ENCODE assay signal across 8 cellular contexts in the genomic region with DNA sequence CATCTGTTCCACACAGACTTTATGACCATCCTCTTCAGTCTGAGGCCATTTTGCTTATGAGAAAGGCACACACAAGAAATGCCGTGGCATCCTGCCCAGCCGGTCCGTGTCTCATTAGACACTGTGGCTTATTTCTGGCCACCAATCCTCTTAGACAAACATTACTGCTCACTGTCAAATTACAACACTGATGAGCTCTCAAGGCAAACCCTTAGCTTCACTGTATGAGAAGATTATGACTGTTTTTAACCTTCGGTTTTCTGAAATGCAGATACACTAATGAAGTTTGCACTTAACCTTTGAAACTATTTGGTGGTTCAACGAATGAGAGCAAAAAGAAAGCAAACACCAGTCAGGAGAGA. TPM values are rescaled to one million over a fixed set of nuclear protein-coding genes. Genes with fewer than 3 reads are reported as not detected.
DNase-seq lines count a peak whose midpoint lies in the region; ATAC-seq and TF ChIP-seq lines count a peak whose summit lies in the region.

No MANE protein-coding gene starts in this region.

- intact Hi-C loops in activated CD4-positive, alpha-beta memory T cell treated with anti-CD3 and anti-CD28 coated beads for 36 hours (cut with micrococcal nuclease) = no loop called here

- H3K79me2 ChIP-seq in Karpas-422 (ENCODE audit: low read length) = no peaks in the 10 kb centered on the region

- no peak overlapping the region for H3K4me2 ChIP-seq in Karpas-422 (ENCODE audit: low read depth, low read length, poor library complexity, severe bottlenecking)

- TF ChIP-seq CTCF in BJ (IDR thresholded peaks at IDR 0.05; ENCODE audit: insufficient read depth, low read depth, low read length) = no peak

- no peak overlapping the region for H2AFZ ChIP-seq in Karpas-422 (ENCODE audit: low read length)

- POLR2A ChIA-PET in BJ (lab: Charles Lee) = interaction anchor here (0.5 to 1.2 kb wide), 4 partner anchors 9 to 157 kb away, joined by 3 to 14 read pairs (median 4); partner anchors contain the start of gene DST
- POLR2A ChIA-PET in activated CD4-positive, alpha-beta memory T cell treated with anti-CD3 and anti-CD28 coated beads for 36 hours (lab: Charles Lee) = no interaction called here

- no peak for ATAC-seq in stimulated activated naive B cell treated with anti-CD40 and anti-IgM and Interleukin-4, amounts not matched to agents 10 μg/mL and 1 μg/mL and 100 μg/mL, for 72 hours (replicated peaks)
- no peak for ATAC-seq in HG02763 (IDR thresholded peaks at IDR 0.05; ENCODE audit: unreplicated experiment)

- H3K36me3 Mint-ChIP-seq in stimulated activated naive B cell treated with anti-CD40 and anti-IgM and Interleukin-4, amounts not matched to agents 10 μg/mL and 1 μg/mL and 100 μg/mL, for 72 hours = no peaks in the 10 kb centered on the region
- no peaks in the 10 kb centered on the region for H3K36me3 Mint-ChIP-seq in activated CD4-positive, alpha-beta memory T cell treated with anti-CD3 and anti-CD28 coated beads for 36 hours

- DNase-seq in BJ (ENCODE audit: low read depth) (peak; percentile 89), NCI-H510A (lab: John Stamatoyannopoulos, UW) (peak; percentile 20), epithelial cell of prostate (ENCODE audit: low read depth, low spot score) (peak; percentile 72), nucleus accumbens (lab: John Stamatoyannopoulos, UW) (peak in 44 of 56 donors; percentile 4 to 88 (median 41)), Karpas-422 (no peak)
- DNase-seq in stimulated activated naive B cell treated with anti-CD40 and anti-IgM and Interleukin-4, amounts not matched to agents 10 μg/mL and 1 μg/mL and 100 μg/mL, for 72 hours = no peak
- DNase-seq in activated CD4-positive, alpha-beta memory T cell treated with anti-CD3 and anti-CD28 coated beads for 36 hours = no peak

- no peaks in the 10 kb centered on the region for H3K36me3 ChIP-seq in BJ (ENCODE audit: control insufficient read depth, insufficient read depth, low read length)
- H3K36me3 ChIP-seq in Karpas-422 (ENCODE audit: insufficient read depth, low read length) = no peaks in the 10 kb centered on the region

- H3K27me3 Mint-ChIP-seq in stimulated activated naive B cell treated with anti-CD40 and anti-IgM and Interleukin-4, amounts not matched to agents 10 μg/mL and 1 μg/mL and 100 μg/mL, for 72 hours = no peaks in the 10 kb centered on the region
- no peaks in the 10 kb centered on the region for H3K27me3 Mint-ChIP-seq in activated CD4-positive, alpha-beta memory T cell treated with anti-CD3 and anti-CD28 coated beads for 36 hours

- CTCF ChIA-PET in BJ (lab: Yijun Ruan, JAX) = interaction anchor here (0.7 to 2.4 kb wide), 9 partner anchors 9 to 209 kb away, joined by 3 to 20 read pairs (median 6); partner anchors contain the start of gene DST
- CTCF ChIA-PET in activated CD4-positive, alpha-beta memory T cell treated with anti-CD3 and anti-CD28 coated beads for 36 hours (lab: Charles Lee) = interaction anchor here (1.0 kb wide), 1 partner anchor 159 kb away, joined by 4 read pairs; no protein-coding TSS in a partner anchor

- H3K4me3 ChIP-seq in BJ (ENCODE audit: low read depth, low read length) (peak overlapping the region; percentile 28), Karpas-422 (ENCODE audit: low read length) (no peak overlapping the region)

- H4K20me1 ChIP-seq in Karpas-422 (ENCODE audit: insufficient read depth, low read depth, low read length) = no peaks in the 10 kb centered on the region

- H3K27me3 ChIP-seq in BJ (ENCODE audit: control insufficient read depth, insufficient read depth, low read length) (no peaks in the 10 kb centered on the region), Karpas-422 (ENCODE audit: low read length) (no peaks in the 10 kb centered on the region)

- H3K9me3 ChIP-seq in Karpas-422 (ENCODE audit: low read length) = no peaks in the 10 kb centered on the region

- H3K9me2 ChIP-seq in Karpas-422 (replicated peaks; ENCODE audit: insufficient read depth, low read length) = no peaks in the 10 kb centered on the region

- H3K4me1 Mint-ChIP-seq in stimulated activated naive B cell treated with anti-CD40 and anti-IgM and Interleukin-4, amounts not matched to agents 10 μg/mL and 1 μg/mL and 100 μg/mL, for 72 hours = no peaks in the 10 kb centered on the region
- H3K4me1 Mint-ChIP-seq in activated CD4-positive, alpha-beta memory T cell treated with anti-CD3 and anti-CD28 coated beads for 36 hours (ENCODE audit: low read depth) = no peaks in the 10 kb centered on the region

- no peak overlapping the region for H3K27ac Mint-ChIP-seq in stimulated activated naive B cell treated with anti-CD40 and anti-IgM and Interleukin-4, amounts not matched to agents 10 μg/mL and 1 μg/mL and 100 μg/mL, for 72 hours
- H3K27ac Mint-ChIP-seq in activated CD4-positive, alpha-beta memory T cell treated with anti-CD3 and anti-CD28 coated beads for 36 hours = no peak overlapping the region

- no peak overlapping the region for H3K9ac ChIP-seq in Karpas-422 (ENCODE audit: low read length)

- H3K9me3 Mint-ChIP-seq in stimulated activated naive B cell treated with anti-CD40 and anti-IgM and Interleukin-4, amounts not matched to agents 10 μg/mL and 1 μg/mL and 100 μg/mL, for 72 hours = peaks cover 0 to 2% of the 10 kb centered on the region in 2 donors
- no peaks in the 10 kb centered on the region for H3K9me3 Mint-ChIP-seq in activated CD4-positive, alpha-beta memory T cell treated with anti-CD3 and anti-CD28 coated beads for 36 hours

- H3K4me3 Mint-ChIP-seq in stimulated activated naive B cell treated with anti-CD40 and anti-IgM and Interleukin-4, amounts not matched to agents 10 μg/mL and 1 μg/mL and 100 μg/mL, for 72 hours = no peak overlapping the region
- H3K4me3 Mint-ChIP-seq in activated CD4-positive, alpha-beta memory T cell treated with anti-CD3 and anti-CD28 coated beads for 36 hours = no peak overlapping the region

- no peaks in the 10 kb centered on the region for H3K4me1 ChIP-seq in Karpas-422 (ENCODE audit: low read length)

- H3K27ac ChIP-seq in epithelial cell of prostate (peak overlapping the region; percentile 82), Karpas-422 (ENCODE audit: low read length) (no peak overlapping the region)

RNA-seq across cellular contexts. Expression of gene DST, which starts 50.5 kb away (rescaled TPM):
- 80.6 and 110 TPM in 2 replicates for polyA plus RNA-seq in BJ (2011; rRNA removed)
- polyA minus RNA-seq in BJ (2011; rRNA and poly(A)+ RNA removed) = 341 and 421 TPM in 2 replicates
- 122 and 241 TPM in 2 replicates for total RNA-seq in Karpas-422 (2014; rRNA removed; shearing (Covaris generic); ENCODE audit: low replicate concordance)
- total RNA-seq in activated CD4-positive, alpha-beta memory T cell treated with anti-CD3 and anti-CD28 coated beads for 36 hours = 1 to 10 TPM; 5.7 to 6.2 TPM

Comparison
In these comparisons a context has a peak if more than half of its experiments do, and no peak if none do; other contexts are left out.
1. DNase-seq: peak in BJ (single experiment), NCI-H510A (single experiment), epithelial cell of prostate (single experiment) and nucleus accumbens (44 of 56); none in stimulated activated naive B cell treated with anti-CD40 and anti-IgM and Interleukin-4, amounts not matched to agents 10 μg/mL and 1 μg/mL and 100 μg/mL, for 72 hours (single experiment), Karpas-422 (single experiment) and activated CD4-positive, alpha-beta memory T cell treated with anti-CD3 and anti-CD28 coated beads for 36 hours (single experiment).
2. RNA of gene DST, which starts 50.5 kb away (total RNA-seq): 122 to 241 TPM in Karpas-422; 5.7 to 6.2 TPM in activated CD4-positive, alpha-beta memory T cell treated with anti-CD3 and anti-CD28 coated beads for 36 hours; every median in the first group is over 10 times any median in the second.